Comparison of ENCODE assay signal across 33 cellular contexts in genomic region chrX:78437621-78438020, GRCh38.
DNase-seq lines count a peak whose midpoint lies in the region; ATAC-seq, FAIRE-seq and TF ChIP-seq lines count a peak whose summit lies in the region.
"Had no signal": no experiment of that assay in that cellular context is flagged by ENCODE, and none has a peak within 500 bp of the region (broad histone marks: within the 10 kb centered on the region; RNA-seq: fewer than 3 reads in every experiment).

No MANE protein-coding gene starts in this region.

- H3K27ac ChIP-seq in PC-3 (ENCODE audit: low read length) (no peak overlapping the region), astrocyte (ENCODE audit: low read depth, low read length) (no peak overlapping the region)
- H3K27ac ChIP-seq: 22Rv1; A549; BLaER1; BLaER1 treated with 17β-estradiol and CSF1 and Interleukin-3, amounts not matched to agents 10 nM and 100 nM; C4-2B had no signal

- POLR2A ChIA-PET in PC-3 (lab: Charles Lee; ENCODE audit: unreplicated experiment): no interaction called here

- ATAC-seq in PC-3: peak; percentile 43; the same call in 1 of the 2 replicates
- ATAC-seq: A549; CD8-positive, alpha-beta T cell had no signal

- H3K36me3 Mint-ChIP-seq in astrocyte (ENCODE audit: low read depth, unreplicated experiment) (no peaks in the 10 kb centered on the region), type B pancreatic cell (no peaks in the 10 kb centered on the region)
- H3K36me3 Mint-ChIP-seq: CD14-positive monocyte; CD4-positive, alpha-beta memory T cell; CD4-positive, CD25-positive, alpha-beta regulatory T cell; CD8-positive, alpha-beta memory T cell; CD8-positive, alpha-beta T cell had no signal

- H3K4me3 Mint-ChIP-seq in astrocyte (ENCODE audit: unreplicated experiment) (no peak overlapping the region), type B pancreatic cell (no peak overlapping the region)
- H3K4me3 Mint-ChIP-seq: B cell; CD14-positive monocyte; CD4-positive, alpha-beta memory T cell; CD4-positive, alpha-beta T cell; CD4-positive, CD25-positive, alpha-beta regulatory T cell; CD8-positive, alpha-beta memory T cell; CD8-positive, alpha-beta T cell had no signal

- no peak overlapping the region for H2AFZ ChIP-seq in PC-3 (ENCODE audit: low read length)
- H2AFZ ChIP-seq in astrocyte (ENCODE audit: low read depth, low read length): no peak overlapping the region

- DNase-seq in PC-3 (peak; percentile 57), astrocyte (ENCODE audit: low read depth) (no peak), type B pancreatic cell (ENCODE audit: extremely low spot score, unreplicated experiment) (no peak), GM13977 (ENCODE audit: low spot score) (no peak)
- DNase-seq: 8988T; ACHN; AML-193; BE2C; C1 segment of cervical spinal cord; Caco-2; Calu3; CD4-positive, alpha-beta memory T cell; CD4-positive, alpha-beta T cell; CD4-positive, CD25-positive, alpha-beta regulatory T cell; CD8-positive, alpha-beta memory T cell; CD8-positive, alpha-beta T cell; COR-L47; DMS 273 treated with DMSO at 0.1 percent for 48 hours; DMS153; DMS53; DMS79; DMS79 treated with DMSO at 0.1 percent for 48 hours; DND-41; EL had no signal

- H3F3A ChIP-seq in PC-3 (ENCODE audit: low read length, unreplicated experiment): no peaks in the 10 kb centered on the region

- in situ Hi-C loops in GM13977 (cut with MboI; ENCODE audit: low pct_unique_long_range_greater_than_20kb, low sequenced_read_pairs, unreplicated experiment): no loop called here

- H3K9ac ChIP-seq in PC-3 (ENCODE audit: low read length): no peak overlapping the region
- no peak overlapping the region for H3K9ac ChIP-seq in astrocyte (ENCODE audit: low read length)
- H3K9ac ChIP-seq: BLaER1; BLaER1 treated with 17β-estradiol and CSF1 and Interleukin-3, amounts not matched to agents 10 nM and 100 nM had no signal

- H3K9me2 ChIP-seq in PC-3 (replicated peaks; ENCODE audit: low read length): no peaks in the 10 kb centered on the region

- intact Hi-C loops in PC-3 (cut with micrococcal nuclease): no loop called here

- CTCF ChIA-PET in PC-3 (lab: Charles Lee): no interaction called here

- BruUV-seq in PC-3 (replicated peaks; lab: Mats Ljungman, UMichigan): no TSS peak

- H3K27ac Mint-ChIP-seq in astrocyte (ENCODE audit: unreplicated experiment) (no peak overlapping the region), type B pancreatic cell (no peak overlapping the region)
- H3K27ac Mint-ChIP-seq: B cell; CD14-positive monocyte; CD4-positive, alpha-beta memory T cell; CD4-positive, alpha-beta T cell; CD4-positive, CD25-positive, alpha-beta regulatory T cell; CD8-positive, alpha-beta T cell had no signal

- H3K4me1 Mint-ChIP-seq in astrocyte (ENCODE audit: low read depth, unreplicated experiment) (no peaks in the 10 kb centered on the region), type B pancreatic cell (ENCODE audit: unreplicated experiment) (no peaks in the 10 kb centered on the region)
- H3K4me1 Mint-ChIP-seq: B cell; CD14-positive monocyte; CD4-positive, alpha-beta memory T cell; CD4-positive, CD25-positive, alpha-beta regulatory T cell; CD8-positive, alpha-beta memory T cell had no signal

- peak; percentile 56 for FAIRE-seq in astrocyte (lab: Jason Lieb, UNC)
- FAIRE-seq: A204.1, D721Med had no signal

- no peaks in the 10 kb centered on the region for H4K20me1 ChIP-seq in PC-3 (ENCODE audit: low read length)
- no peaks in the 10 kb centered on the region for H4K20me1 ChIP-seq in astrocyte (ENCODE audit: insufficient read depth, low read length)
- H4K20me1 ChIP-seq: BLaER1; BLaER1 treated with 17β-estradiol and CSF1 and Interleukin-3, amounts not matched to agents 10 nM and 100 nM had no signal

- H3K36me3 ChIP-seq in PC-3 (ENCODE audit: low read depth, low read length): no peaks in the 10 kb centered on the region
- H3K36me3 ChIP-seq in astrocyte (ENCODE audit: insufficient read depth, low read length): no peaks in the 10 kb centered on the region
- H3K36me3 ChIP-seq: BE2C; BLaER1; BLaER1 treated with 17β-estradiol and CSF1 and Interleukin-3, amounts not matched to agents 10 nM and 100 nM had no signal

- H3K4me3 ChIP-seq in PC-3 (ENCODE audit: low read length) (no peak overlapping the region), astrocyte (ENCODE audit: insufficient read depth, low read depth, low read length) (no peak overlapping the region)
- H3K4me3 ChIP-seq: A549; BLaER1; BLaER1 treated with 17β-estradiol and CSF1 and Interleukin-3, amounts not matched to agents 10 nM and 100 nM had no signal

- H3K27me3 ChIP-seq in PC-3 (ENCODE audit: low read length) (no peaks in the 10 kb centered on the region), astrocyte (ENCODE audit: insufficient read depth, low read length) (no peaks in the 10 kb centered on the region)
- H3K27me3 ChIP-seq: BE2C had no signal

- TF ChIP-seq CTCF in PC-3 (conservative IDR thresholded peaks at IDR 0.05; ENCODE audit: low read depth, low read length) (no peak), astrocyte (IDR thresholded peaks at IDR 0.05; ENCODE audit: insufficient read depth, low read depth, low read length) (no peak), type B pancreatic cell (conservative IDR thresholded peaks at IDR 0.05) (no peak), GM13977 (IDR thresholded peaks at IDR 0.05; ENCODE audit: extremely low read depth, insufficient read depth, missing control alignments) (no peak)

- H3K4me2 ChIP-seq in PC-3 (ENCODE audit: low read length) (peak overlapping the region; percentile 51; the same call in 1 of the 2 replicates), astrocyte (ENCODE audit: low read length) (no peak overlapping the region)
- H3K4me2 ChIP-seq: A549; BLaER1; BLaER1 treated with 17β-estradiol and CSF1 and Interleukin-3, amounts not matched to agents 10 nM and 100 nM had no signal

- H3K27me3 Mint-ChIP-seq in astrocyte (ENCODE audit: low read depth, unreplicated experiment): no peaks in the 10 kb centered on the region
- H3K27me3 Mint-ChIP-seq in type B pancreatic cell: no peaks in the 10 kb centered on the region
- H3K27me3 Mint-ChIP-seq: B cell; CD4-positive, alpha-beta memory T cell; CD4-positive, alpha-beta T cell; CD4-positive, CD25-positive, alpha-beta regulatory T cell had no signal

- H3K4me1 ChIP-seq in PC-3 (ENCODE audit: insufficient read depth, low read length) (peaks cover 12% of the 10 kb centered on the region), astrocyte (ENCODE audit: insufficient read depth, low read length) (no peaks in the 10 kb centered on the region)
- H3K4me1 ChIP-seq: A549; BE2C; BLaER1; BLaER1 treated with 17β-estradiol and CSF1 and Interleukin-3, amounts not matched to agents 10 nM and 100 nM; Caco-2 had no signal

- H3K9me3 Mint-ChIP-seq in astrocyte (ENCODE audit: unreplicated experiment): no peaks in the 10 kb centered on the region
- no peaks in the 10 kb centered on the region for H3K9me3 Mint-ChIP-seq in type B pancreatic cell
- H3K9me3 Mint-ChIP-seq: CD4-positive, alpha-beta T cell; CD8-positive, alpha-beta memory T cell; CD8-positive, alpha-beta T cell had no signal

- no peaks in the 10 kb centered on the region for H3K9me3 ChIP-seq in PC-3 (ENCODE audit: low read length)
- H3K9me3 ChIP-seq in astrocyte (ENCODE audit: insufficient read depth, low read depth, low read length): no peaks in the 10 kb centered on the region
- H3K9me3 ChIP-seq: A549, BE2C, BLaER1, Caco-2 had no signal

- H3K79me2 ChIP-seq in PC-3 (ENCODE audit: low read length) (no peaks in the 10 kb centered on the region), astrocyte (ENCODE audit: insufficient read depth, low read length) (no peaks in the 10 kb centered on the region)
